8 cellular contexts compared by ENCODE assay signal in genomic region chr2:41963661-41964525, GRCh38.
A peak's percentile ranks its signal among the peaks of the same experiment; 100 is the strongest.
DNase-seq lines count a peak whose midpoint lies in the region; ATAC-seq and TF ChIP-seq lines count a peak whose summit lies in the region.

No MANE protein-coding gene starts in this region.

- no peaks in the 10 kb centered on the region for H3K27me3 ChIP-seq in dorsolateral prefrontal cortex

- H3K4me3 ChIP-seq in dorsolateral prefrontal cortex = no peak overlapping the region
- H3K4me3 ChIP-seq in mucosa of descending colon = no peak overlapping the region

- DNase-seq in A172 (ENCODE audit: low spot score) (peak; percentile 12), NCI-H2029 treated with DMSO at 0.1 percent for 48 hours (lab: John Stamatoyannopoulos, UW) (peak; percentile 52), dorsolateral prefrontal cortex (no peak), mucosa of descending colon (peak; percentile 90 to 94 (median 90)), NCI-H524 treated with DMSO at 0.1 percent for 48 hours (lab: John Stamatoyannopoulos, UW) (no peak), GM19238 (ENCODE audit: insufficient read length, low spot score) (no peak), NCI-H1436 treated with DMSO at 0.1 percent for 48 hours (lab: John Stamatoyannopoulos, UW) (no peak)
- no peak for DNase-seq in activated naive CD4-positive, alpha-beta T cell (lab: John Stamatoyannopoulos, UW)

- intact Hi-C loops in dorsolateral prefrontal cortex (cut with DNase I) = loop anchor here in 1 of 2 donors (5.0 kb wide), 1 partner anchor 92 kb away; no protein-coding TSS in a partner anchor
- intact Hi-C loops in mucosa of descending colon (cut with DNase I, micrococcal nuclease) = no loop called here

- H3K9me3 ChIP-seq in mucosa of descending colon = no peaks in the 10 kb centered on the region

- H3K27ac ChIP-seq in dorsolateral prefrontal cortex = peak overlapping the region in 44 of 59 donors; percentile 3 to 96 (median 52)

- peak; percentile 89 for ATAC-seq in mucosa of descending colon

- peaks cover 46% of the 10 kb centered on the region for H3K4me1 ChIP-seq in mucosa of descending colon (ENCODE audit: low read depth)

- TF ChIP-seq CTCF in dorsolateral prefrontal cortex (IDR thresholded peaks at IDR 0.05 in 54 of 56, conservative IDR thresholded peaks at IDR 0.05 in 2 of 56; ENCODE audit: low read depth in 1 of 56, partially characterized antibody in 56 of 56) = no peak
- no peak for TF ChIP-seq CTCF in mucosa of descending colon (IDR thresholded peaks at IDR 0.05)

- no peaks in the 10 kb centered on the region for H3K36me3 ChIP-seq in mucosa of descending colon (ENCODE audit: low read depth)

Comparison
In these comparisons a context has a peak if more than half of its experiments do, and no peak if none do; other contexts are left out.
1. DNase-seq: peak in A172 (single experiment), NCI-H2029 treated with DMSO at 0.1 percent for 48 hours (single experiment) and mucosa of descending colon (3 of 3); none in dorsolateral prefrontal cortex (0 of 10), NCI-H524 treated with DMSO at 0.1 percent for 48 hours (single experiment), GM19238 (single experiment), NCI-H1436 treated with DMSO at 0.1 percent for 48 hours (single experiment) and activated naive CD4-positive, alpha-beta T cell (0 of 4).